ENCODE assay signal across 12 cellular contexts in the genomic region with DNA sequence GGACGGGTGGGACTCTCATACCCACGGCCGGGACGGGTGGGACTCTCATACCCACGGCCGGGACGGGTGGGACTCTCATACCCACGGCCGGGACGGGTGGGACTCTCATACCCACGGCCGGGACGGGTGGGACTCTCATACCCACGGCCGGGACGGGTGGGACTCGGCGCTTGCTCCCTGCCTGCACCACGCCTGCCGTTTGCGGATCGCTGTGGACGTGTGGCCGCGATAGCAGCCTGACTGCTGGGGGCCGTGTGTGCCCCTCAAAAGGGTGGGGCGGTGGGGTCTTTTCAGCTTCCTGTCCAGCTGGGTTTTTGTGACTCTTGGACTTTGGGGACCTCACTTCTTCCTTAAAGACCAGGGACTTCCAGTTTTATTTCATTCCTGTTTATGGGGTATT. TPM values are rescaled to one million over a fixed set of nuclear protein-coding genes. Genes with fewer than 3 reads are reported as not detected.
DNase-seq lines count a peak whose midpoint lies in the region; ATAC-seq, FAIRE-seq and TF ChIP-seq lines count a peak whose summit lies in the region.
"Not testable (repeated sequence)": the region's sequence is repeated elsewhere in the genome, so short reads cannot be mapped to it uniquely, and the experiment has no call there.
"Had no signal": no experiment of that assay in that cellular context is flagged by ENCODE, and none has a peak within 500 bp of the region (broad histone marks: within the 10 kb centered on the region; RNA-seq: fewer than 3 reads in every experiment).

No MANE protein-coding gene starts in this region.

- H3K9me3 ChIP-seq in RWPE2 (ENCODE audit: severe bottlenecking); kidney (ENCODE audit: control insufficient read depth in 1 of 2, low read length in 2 of 2); upper lobe of right lung: not testable (repeated sequence)

- not testable (repeated sequence) for ATAC-seq in RWPE2 (ENCODE audit: low read depth); sciatic nerve; upper lobe of right lung

- not testable (repeated sequence) for H3K4me1 ChIP-seq in RWPE2 (ENCODE audit: insufficient read depth, poor library complexity, severe bottlenecking); kidney (ENCODE audit: control insufficient read depth in 1 of 2, insufficient read depth in 1 of 2, low read depth in 1 of 2, low read length in 2 of 2); upper lobe of right lung

- DNase-seq in RWPE2 (ENCODE audit: low spot score) (peak; percentile 40), kidney (peak; percentile 61), mesenteric fat pad (ENCODE audit: low spot score) (peak; percentile 53), sciatic nerve (ENCODE audit: low spot score) (peak; percentile 42), upper lobe of right lung (peak; percentile 48)
- peak; percentile 58 for DNase-seq in activated effector memory CD4-positive, alpha-beta T cell treated with anti-CD3 and anti-CD28 coated beads, Interleukin-2, amount 50 U/mL, for 16 hours

- not testable (repeated sequence) for H3K4me3 ChIP-seq in RWPE2 (ENCODE audit: severe bottlenecking); kidney (ENCODE audit: low read length in 2 of 2); upper lobe of right lung

- not testable (repeated sequence) for H3K9ac ChIP-seq in kidney (ENCODE audit: low read length in 2 of 2)

- H3K27me3 ChIP-seq in RWPE2 (ENCODE audit: insufficient read depth, poor library complexity, severe bottlenecking); upper lobe of right lung: not testable (repeated sequence)

- H3K27ac ChIP-seq in RWPE2 (ENCODE audit: poor library complexity, severe bottlenecking); kidney (ENCODE audit: low read depth in 2 of 2, low read length in 2 of 2); upper lobe of right lung: not testable (repeated sequence)

- TF ChIP-seq CTCF in RWPE2 (IDR thresholded peaks at IDR 0.05; ENCODE audit: poor library complexity, severe bottlenecking); kidney (IDR thresholded peaks at IDR 0.05; ENCODE audit: borderline replicate concordance, extremely low read depth, insufficient read depth); upper lobe of right lung (IDR thresholded peaks at IDR 0.05): not testable (repeated sequence)

- intact Hi-C loops in kidney (cut with DNase I); sciatic nerve (cut with DNase I); upper lobe of right lung (cut with DNase I): not testable (repeated sequence)

- not testable (repeated sequence) for H3K36me3 ChIP-seq in RWPE2 (ENCODE audit: low read depth)
- peaks cover 20 to 35% of the 10 kb centered on the region in 2 donors for H3K36me3 ChIP-seq in kidney (ENCODE audit: control insufficient read depth in 1 of 2, insufficient read depth in 2 of 2, low read length in 2 of 2)
- peaks cover 46% of the 10 kb centered on the region for H3K36me3 ChIP-seq in upper lobe of right lung

- FAIRE-seq in kidney (lab: Jason Lieb, UNC): not testable (repeated sequence)

RNA-seq across cellular contexts. Expression of a gene that starts 57.7 kb away (rescaled TPM):
- total RNA-seq in kidney (0.76 TPM), mesenteric fat pad (0.51 TPM), sciatic nerve (0.22 TPM), upper lobe of right lung (0.46 TPM)
- not detected for polyA plus RNA-seq in kidney (ENCODE audit: insufficient read depth, low read depth, low replicate concordance)
- total RNA-seq: A172; A673; CD4-positive, alpha-beta T cell; CD8-positive, alpha-beta memory T cell; GM23248 had no signal
- polyA plus RNA-seq: BJ; CD8-positive, alpha-beta memory T cell; GM23248 had no signal
